8 cellular contexts compared by ENCODE assay signal in genomic region chr11:93543292-93543977, GRCh38. TPM values are rescaled to one million over a fixed set of nuclear protein-coding genes. Genes with fewer than 3 reads are reported as not detected.
DNase-seq lines count a peak whose midpoint lies in the region; TF ChIP-seq lines count a peak whose summit lies in the region.

TSS of gene SMCO4 (minus strand) at chr11:93543391. CDS start at chr11:93479189, 64,202 bp downstream.

- intact Hi-C loops in stomach (cut with DNase I; ENCODE audit: low total_unique reads): no loop called here

- H3K27ac ChIP-seq in stomach: peak within 1 kb of the TSS; percentile 86 to 95 (median 92)

- peak; percentile 78 for DNase-seq in ELR (ENCODE audit: low read depth)
- peak; percentile 95 for DNase-seq in H7
- DNase-seq in LoVo (ENCODE audit: low spot score): peak; percentile 92
- peak; percentile 62 for DNase-seq in activated T-helper 9 cell treated with anti-CD3 and anti-CD28 coated beads, Interleukin-2, amount 50 U/mL, for 16 hours (ENCODE audit: low read depth)
- DNase-seq in fibroblast of the conjunctiva (ENCODE audit: low read depth): peak; percentile 45
- DNase-seq in nephron progenitor cell: peak; percentile 90
- peak; percentile 86 for DNase-seq in stomach

- peak within 1 kb of the TSS; percentile 67 for H3K4me3 ChIP-seq in H7 (ENCODE audit: insufficient read depth, low read depth, low read length)
- peak within 1 kb of the TSS; percentile 81 to 88 (median 86) for H3K4me3 ChIP-seq in stomach

- H3K27me3 ChIP-seq in H7 (ENCODE audit: control insufficient read depth, insufficient read depth, low read length) (no peaks in the 10 kb centered on the region; the same call in 1 of the 2 replicates), stomach (no peaks in the 10 kb centered on the region)

- H3K9me3 Mint-ChIP-seq in nephron progenitor cell: no peaks in the 10 kb centered on the region

- H3K36me3 ChIP-seq in H7 (replicated peaks; ENCODE audit: control insufficient read depth, insufficient read depth, low read length) (no peaks in the 10 kb centered on the region), stomach (no peaks in the 10 kb centered on the region)

- peak within 1 kb of the TSS; percentile 87 for H3K4me3 Mint-ChIP-seq in nephron progenitor cell

- no peaks in the 10 kb centered on the region for H3K9me3 ChIP-seq in stomach

- WGBS in stomach, 5 donors: 2 to 8% (median 3%) methylated on average over 22 to 59 of the region's 59 CpGs

- peaks cover 29% of the 10 kb centered on the region for H3K4me1 Mint-ChIP-seq in nephron progenitor cell

- no peak for TF ChIP-seq EP300 in stomach (IDR thresholded peaks at IDR 0.05)

- H3K36me3 Mint-ChIP-seq in nephron progenitor cell (ENCODE audit: low read depth): no peaks in the 10 kb centered on the region

- peaks cover 30% of the 10 kb centered on the region for H3K27me3 Mint-ChIP-seq in nephron progenitor cell (ENCODE audit: low read depth, poor library complexity)

- TF ChIP-seq CTCF in nephron progenitor cell (IDR thresholded peaks at IDR 0.05) (peak; percentile 53), stomach (IDR thresholded peaks at IDR 0.05) (peak in 5 of 7 experiments; percentile 54 to 75 (median 65))

- H3K27ac Mint-ChIP-seq in nephron progenitor cell: no peak within 1 kb of the TSS

- H3K4me1 ChIP-seq in stomach: peaks cover 6 to 55% (median 31%) of the 10 kb centered on the region in 4 donors

- TF ChIP-seq POLR2A in Raji (IDR thresholded peaks at IDR 0.05; ENCODE audit: insufficient read depth, low read depth, low read length) (0 out of 2 replicates have a peak, but pooled peaks have one; percentile 29), stomach (IDR thresholded peaks at IDR 0.05) (no peak)

RNA-seq across cellular contexts. Expression of gene SMCO4, which starts in this region (rescaled TPM):
- 57.6 and 84.9 TPM in 2 replicates for total RNA-seq in H7 (2014; rRNA removed; shearing (Covaris generic))
- total RNA-seq in stomach: 100 to 1,000 TPM in 1 of 5 donors, 10 to 100 TPM in 1, 1 to 10 TPM in 2, not detected in 1; 2.9 to 306 (median 13.3) TPM
- 10 to 100 TPM; 25.1 to 89.1 (median 61.9) TPM for polyA plus RNA-seq in stomach

Comparison
In these comparisons a context has a peak if more than half of its experiments do, and no peak if none do; other contexts are left out.
1. Peak in every context shown above with its lines: DNase-seq, H3K4me3 ChIP-seq and H3K27ac ChIP-seq.
2. DNase-seq: peak in every context shown above with its lines; median percentile 95 in H7; 92 in LoVo; 90 in nephron progenitor cell; 86 in stomach; 78 in ELR; 62 in activated T-helper 9 cell treated with anti-CD3 and anti-CD28 coated beads, Interleukin-2, amount 50 U/mL, for 16 hours; 45 in fibroblast of the conjunctiva.